Comparison of ENCODE assay signal across 21 cellular contexts in genomic region chr13:23450340-23451046, GRCh38. TPM values are rescaled to one million over a fixed set of nuclear protein-coding genes. Genes with fewer than 3 reads are reported as not detected.
A peak's percentile ranks its signal among the peaks of the same experiment; 100 is the strongest.
DNase-seq lines count a peak whose midpoint lies in the region; ATAC-seq, FAIRE-seq and TF ChIP-seq lines count a peak whose summit lies in the region.
"Had no signal": no experiment of that assay in that cellular context is flagged by ENCODE, and none has a peak within 500 bp of the region (broad histone marks: within the 10 kb centered on the region; RNA-seq: fewer than 3 reads in every experiment).

No MANE protein-coding gene starts in this region.

- CTCF ChIA-PET in WTC11 (lab: Charles Lee) = interaction anchor here (1.2 kb wide), 2 partner anchors 15 to 17 kb away, joined by 3 to 5 read pairs; no protein-coding TSS in a partner anchor

- DNase-seq in NCI-H748 (lab: John Stamatoyannopoulos, UW; ENCODE audit: unreplicated experiment) (peak; percentile 80), NCI-H748 treated with DMSO at 0.1 percent for 48 hours (lab: John Stamatoyannopoulos, UW) (no peak), NCI-H345 treated with DMSO at 0.1 percent for 48 hours (lab: John Stamatoyannopoulos, UW; ENCODE audit: unreplicated experiment) (peak; percentile 30), WTC11 (ENCODE audit: low spot score) (no peak), type B pancreatic cell (ENCODE audit: extremely low spot score, unreplicated experiment) (no peak), small intestine (no peak), amniotic stem cell (lab: John Stamatoyannopoulos, UW) (no peak)
- no peak for DNase-seq in stimulated activated CD8-positive, alpha-beta memory T cell treated with anti-CD3 and anti-CD28 coated beads, Interleukin-4, amount 100 ng/mL, for 48 hours
- DNase-seq: Caco-2; heart right ventricle; lower lobe of right lung; MM.1S; occipital lobe; stimulated activated CD4-positive, alpha-beta T cell treated with anti-CD3 and anti-CD28 coated beads, Interleukin-15, amount 100 ng/mL, for 24 hours had no signal

- no peak for ATAC-seq in WTC11
- ATAC-seq: A549, heart right ventricle, lower lobe of right lung had no signal

- H3K27me3 Mint-ChIP-seq in WTC11 (ENCODE audit: low read depth) (no peaks in the 10 kb centered on the region), type B pancreatic cell (no peaks in the 10 kb centered on the region)

- H3K4me1 Mint-ChIP-seq in WTC11 (peaks cover 34% of the 10 kb centered on the region), type B pancreatic cell (ENCODE audit: unreplicated experiment) (peaks cover 32% of the 10 kb centered on the region)
- H3K4me1 Mint-ChIP-seq: central memory CD8-positive, alpha-beta T cell had no signal

- FAIRE-seq in small intestine (lab: Jason Lieb, UNC) = no peak
- FAIRE-seq: A549, RCC 7860, urothelium cell line had no signal

- H3K36me3 Mint-ChIP-seq in WTC11 = no peaks in the 10 kb centered on the region
- H3K36me3 Mint-ChIP-seq in type B pancreatic cell = peaks cover 3% of the 10 kb centered on the region
- H3K36me3 Mint-ChIP-seq: activated naive CD8-positive, alpha-beta T cell had no signal

- H3K9me3 Mint-ChIP-seq in WTC11 = no peaks in the 10 kb centered on the region; the same call in 1 of the 2 replicates
- no peaks in the 10 kb centered on the region for H3K9me3 Mint-ChIP-seq in type B pancreatic cell
- H3K9me3 Mint-ChIP-seq: central memory CD8-positive, alpha-beta T cell had no signal

- H3K27ac ChIP-seq in small intestine (ENCODE audit: low read depth in 1 of 2, low read length in 1 of 2) = no peak overlapping the region
- H3K27ac ChIP-seq: A549, heart right ventricle, HL-60, lower lobe of right lung, VCaP had no signal

- WGBS in small intestine, 3 donors = 14 to 43% (median 28%) methylated on average over 8 of the region's 8 CpGs

- POLR2A ChIA-PET in WTC11 (lab: Charles Lee) = no interaction called here

- no peaks in the 10 kb centered on the region for H3K9me3 ChIP-seq in small intestine (ENCODE audit: control insufficient read depth, low read depth)
- H3K9me3 ChIP-seq: A549, Caco-2, heart right ventricle, lower lobe of right lung had no signal

- H3K4me3 ChIP-seq in small intestine (ENCODE audit: low read depth in 1 of 2, low read length in 2 of 2) = no peak overlapping the region
- H3K4me3 ChIP-seq: A549, heart right ventricle, lower lobe of right lung had no signal

- peaks cover 0 to 3% of the 10 kb centered on the region in 2 donors for H3K27me3 ChIP-seq in small intestine (ENCODE audit: control insufficient read depth in 2 of 2, insufficient read depth in 2 of 2, low read length in 2 of 2)
- H3K27me3 ChIP-seq: heart right ventricle had no signal

- no peak overlapping the region for H3K4me3 Mint-ChIP-seq in WTC11
- H3K4me3 Mint-ChIP-seq in type B pancreatic cell = peak overlapping the region; percentile 67
- H3K4me3 Mint-ChIP-seq: activated naive CD8-positive, alpha-beta T cell; central memory CD8-positive, alpha-beta T cell had no signal

- no peak for TF ChIP-seq CTCF in WTC11 (IDR thresholded peaks at IDR 0.05)
- TF ChIP-seq CTCF in type B pancreatic cell (conservative IDR thresholded peaks at IDR 0.05) = no peak

- H3K27ac Mint-ChIP-seq in WTC11 (peak overlapping the region; percentile 33), type B pancreatic cell (peak overlapping the region; percentile 84)
- H3K27ac Mint-ChIP-seq: activated naive CD8-positive, alpha-beta T cell had no signal

- no peaks in the 10 kb centered on the region for H3K4me1 ChIP-seq in small intestine (ENCODE audit: control insufficient read depth in 2 of 2, insufficient read depth in 1 of 2, low read depth in 1 of 2, low read length in 1 of 2)
- H3K4me1 ChIP-seq: A549, heart right ventricle, lower lobe of right lung had no signal

- no peaks in the 10 kb centered on the region for H3K36me3 ChIP-seq in small intestine (ENCODE audit: control insufficient read depth in 2 of 2, insufficient read depth in 2 of 2, low read length in 2 of 2)
- H3K36me3 ChIP-seq: heart right ventricle, lower lobe of right lung had no signal

TF ChIP-seq in WTC11, 78 proteins besides CTCF, POLR2A, EP300 and RAD21:
- no peak for TF ChIP-seq ZBTB43 (CRISPR knock-in tag; IDR thresholded peaks at IDR 0.05)
- no peak for TF ChIP-seq JUN (CRISPR knock-in tag; IDR thresholded peaks at IDR 0.05)
- TF ChIP-seq ZNF232 (CRISPR knock-in tag; IDR thresholded peaks at IDR 0.05) = no peak
- TF ChIP-seq ATF1 (CRISPR knock-in tag; IDR thresholded peaks at IDR 0.05) = no peak
- no peak for TF ChIP-seq GABPB1 (CRISPR knock-in tag; IDR thresholded peaks at IDR 0.05)

RNA-seq across cellular contexts. Expression of gene SACS, which starts 17.0 kb away (rescaled TPM):
- total RNA-seq in WTC11 (2021) (30.5 to 35.2 TPM (median 30.8 TPM) in 3 replicates), type B pancreatic cell (ENCODE audit: low replicate concordance) (17.0 and 49.6 TPM in 2 replicates)
- polyA plus RNA-seq in small intestine = 1 to 10 TPM in 1 of 3 donors, under 1 TPM in 2; 0.67 to 1.4 (median 0.81) TPM

Comparison
In these comparisons a context has a peak if more than half of its experiments do, and no peak if none do; other contexts are left out.
1. DNase-seq: peak in NCI-H748 (single experiment) and NCI-H345 treated with DMSO at 0.1 percent for 48 hours (single experiment); none in NCI-H748 treated with DMSO at 0.1 percent for 48 hours (single experiment), WTC11 (single experiment), type B pancreatic cell (single experiment), stimulated activated CD8-positive, alpha-beta memory T cell treated with anti-CD3 and anti-CD28 coated beads, Interleukin-4, amount 100 ng/mL, for 48 hours (single experiment), small intestine (single experiment) and amniotic stem cell (single experiment).